In the genomic region with DNA sequence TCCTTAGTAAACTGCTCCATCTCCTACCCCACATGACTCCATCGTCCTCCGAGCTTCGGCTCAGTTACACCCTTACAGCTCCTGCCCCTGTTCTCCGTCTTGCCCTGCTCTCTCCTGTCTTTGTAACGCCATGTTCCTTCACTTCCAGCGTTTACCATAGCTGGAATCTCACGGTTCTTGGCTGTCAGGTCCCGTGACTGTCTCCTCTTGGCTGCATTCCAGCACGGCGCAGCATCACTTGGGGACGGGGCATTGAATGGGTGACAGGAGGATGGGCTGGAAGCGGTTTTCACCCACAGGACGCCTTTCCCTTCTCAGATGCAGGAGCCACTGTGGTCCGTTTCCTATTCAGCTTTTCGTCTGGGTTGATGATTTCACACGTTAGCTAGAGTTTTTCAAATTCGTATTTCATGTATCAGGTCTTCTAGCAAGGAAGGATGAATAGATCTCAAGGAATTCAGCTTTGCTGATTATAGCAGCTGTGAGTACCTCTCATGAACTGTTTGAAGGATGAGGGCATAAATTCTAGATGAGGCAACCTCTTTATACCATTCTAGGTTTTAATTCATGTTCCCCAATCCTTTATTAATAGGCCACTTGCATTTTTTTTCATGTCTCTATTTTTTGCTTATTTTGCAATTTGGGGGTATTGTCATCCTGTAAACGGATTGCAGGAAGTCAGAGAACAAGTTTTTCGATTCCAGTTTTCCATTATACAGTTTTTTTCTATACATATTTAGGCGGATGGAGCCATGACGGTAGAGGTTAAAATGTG, we compare ENCODE assay signal across 24 cellular contexts. TPM values are rescaled to one million over a fixed set of nuclear protein-coding genes. Genes with fewer than 3 reads are reported as not detected.
A peak's percentile ranks its signal among the peaks of the same experiment; 100 is the strongest.
DNase-seq lines count a peak whose midpoint lies in the region; ATAC-seq, FAIRE-seq and TF ChIP-seq lines count a peak whose summit lies in the region.
"Had no signal": no experiment of that assay in that cellular context is flagged by ENCODE, and none has a peak within 500 bp of the region (broad histone marks: within the 10 kb centered on the region; RNA-seq: fewer than 3 reads in every experiment).

No MANE protein-coding gene starts in this region.

- POLR2A ChIA-PET in A549 (lab: Yijun Ruan, JAX) (no interaction called here), AG04450 (lab: Yijun Ruan, JAX) (interaction anchor here (1.0 kb wide), 1 partner anchor 27 kb away, joined by 4 read pairs; no protein-coding TSS in a partner anchor)

- DNase-seq in A549 (ENCODE audit: low read depth in 1 of 2, low spot score in 1 of 2) (no peak), AG04450 (ENCODE audit: low read depth, low spot score) (no peak), fibroblast of lung (ENCODE audit: low read depth in 2 of 2) (peak in 1 of 2 donors; percentile 82), HuH-7 (ENCODE audit: low spot score) (no peak)
- no peak for DNase-seq in stimulated activated CD4-positive, alpha-beta T cell treated with anti-CD3 and anti-CD28 coated beads, Interleukin-4, amount 100 ng/mL, for 24 hours
- DNase-seq: activated gamma-delta T cell; aorta; Kasumi-1; naive thymus-derived CD4-positive, alpha-beta T cell; NCI-H2171 treated with DMSO at 0.1 percent for 48 hours; NCI-H774; SJCRH30; stimulated activated CD4-positive, alpha-beta T cell treated with anti-CD3 and anti-CD28 coated beads, Interleukin-2, amount 100 ng/mL, for 48 hours; stomach; T-helper 9 cell; trophoblast cell had no signal

- peaks cover 58% of the 10 kb centered on the region for H3K36me3 Mint-ChIP-seq in activated T-helper 17 cell treated with anti-CD3 and anti-CD28 coated beads, Interleukin-2, amount 50 U/mL, for 72 hours (ENCODE audit: low read depth)

- H4K20me1 ChIP-seq in fibroblast of lung (ENCODE audit: control insufficient read depth, extremely low read depth, insufficient read depth, low read length), result no peaks in the 10 kb centered on the region

- H3K4me1 ChIP-seq in A549, result no peaks in the 10 kb centered on the region
- peaks cover 2% of the 10 kb centered on the region for H3K4me1 ChIP-seq in fibroblast of lung (ENCODE audit: control insufficient read depth, extremely low read depth, insufficient read depth, low read length)
- H3K4me1 ChIP-seq: parathyroid adenoma, stomach had no signal

- H3K4me3 Mint-ChIP-seq in activated T-helper 17 cell treated with anti-CD3 and anti-CD28 coated beads, Interleukin-2, amount 50 U/mL, for 72 hours, result no peak overlapping the region
- H3K4me3 Mint-ChIP-seq: B cell; memory B cell; naive thymus-derived CD4-positive, alpha-beta T cell had no signal

- H3K27me3 ChIP-seq in AG04450 (ENCODE audit: control insufficient read depth, insufficient read depth, low read length) (no peaks in the 10 kb centered on the region), fibroblast of lung (ENCODE audit: control insufficient read depth, insufficient read depth, low read length) (no peaks in the 10 kb centered on the region)
- H3K27me3 ChIP-seq: SJCRH30, stomach had no signal

- 93% methylated on average over 21 of the region's 21 CpGs for WGBS in A549 (ENCODE audit: missing lambda C conversion rate)

- H3K27me3 Mint-ChIP-seq in activated T-helper 17 cell treated with anti-CD3 and anti-CD28 coated beads, Interleukin-2, amount 50 U/mL, for 72 hours, result no peaks in the 10 kb centered on the region
- H3K27me3 Mint-ChIP-seq: B cell; memory B cell; naive thymus-derived CD4-positive, alpha-beta T cell had no signal

- H3K4me2 ChIP-seq in A549 (no peak overlapping the region), fibroblast of lung (ENCODE audit: extremely low read depth, insufficient read depth, low read length) (no peak overlapping the region)

- H3K79me2 ChIP-seq in fibroblast of lung (ENCODE audit: control insufficient read depth, insufficient read depth, low read length), result peaks cover 35% of the 10 kb centered on the region

- H3K4me1 Mint-ChIP-seq in activated T-helper 17 cell treated with anti-CD3 and anti-CD28 coated beads, Interleukin-2, amount 50 U/mL, for 72 hours, result peaks cover 16% of the 10 kb centered on the region

- H2AFZ ChIP-seq in fibroblast of lung (ENCODE audit: low read length), result no peak overlapping the region
- H2AFZ ChIP-seq: GM23248, parathyroid adenoma had no signal

- peak overlapping the region; percentile 18 for H3K27ac Mint-ChIP-seq in activated T-helper 17 cell treated with anti-CD3 and anti-CD28 coated beads, Interleukin-2, amount 50 U/mL, for 72 hours
- H3K27ac Mint-ChIP-seq: B cell, memory B cell had no signal

- no peak for TF ChIP-seq RAD21 in A549 (conservative IDR thresholded peaks at IDR 0.05 in 1 of 2, IDR thresholded peaks at IDR 0.05 in 1 of 2)

- peaks cover 18% of the 10 kb centered on the region for H3K36me3 ChIP-seq in fibroblast of lung (ENCODE audit: control insufficient read depth, insufficient read depth, low read length)

- CTCF ChIA-PET in A549 (lab: Yijun Ruan, JAX), result no interaction called here
- CTCF ChIA-PET in AG04450 (lab: Charles Lee), result no interaction called here

- no peak for ATAC-seq in A549
- ATAC-seq in activated T-helper 17 cell treated with anti-CD3 and anti-CD28 coated beads, Interleukin-2, amount 50 U/mL, for 72 hours (replicated peaks), result no peak
- ATAC-seq in HG02588 (IDR thresholded peaks at IDR 0.05; ENCODE audit: unreplicated experiment), result no peak
- ATAC-seq: activated CD4-positive, CD25-positive, alpha-beta regulatory T cell treated with anti-CD3 and anti-CD28 coated beads, Interleukin-2, amount 50 U/mL, for 24 hours; naive thymus-derived CD4-positive, alpha-beta T cell had no signal

- FAIRE-seq in A549 (lab: Jason Lieb, UNC), result no peak
- FAIRE-seq: keratinocyte had no signal

- no peaks in the 10 kb centered on the region for H3K9me3 Mint-ChIP-seq in activated T-helper 17 cell treated with anti-CD3 and anti-CD28 coated beads, Interleukin-2, amount 50 U/mL, for 72 hours
- H3K9me3 Mint-ChIP-seq: memory B cell had no signal

- no peak for TF ChIP-seq EP300 in A549 (IDR thresholded peaks at IDR 0.05)

- no peak for TF ChIP-seq POLR2A in A549 (IDR thresholded peaks at IDR 0.05; ENCODE audit: low read length)

- H3K4me3 ChIP-seq in A549 (no peak overlapping the region), AG04450 (ENCODE audit: low read depth, low read length) (no peak overlapping the region), fibroblast of lung (replicated peaks in 1 of 4; ENCODE audit: control extremely low read depth in 1 of 4, insufficient read depth in 1 of 4, low read depth in 3 of 4, low read length in 4 of 4) (no peak overlapping the region)
- H3K4me3 ChIP-seq: GM23248, SJCRH30, stomach had no signal

- H3K9ac ChIP-seq in fibroblast of lung (ENCODE audit: insufficient read depth, low read length), result no peak overlapping the region
- H3K9ac ChIP-seq: GM23248, parathyroid adenoma had no signal

- H3K9me3 ChIP-seq in A549 (no peaks in the 10 kb centered on the region; the same call in 2 of the 3 replicates), AG04450 (ENCODE audit: control insufficient read depth, insufficient read depth, low read length) (peaks cover 45% of the 10 kb centered on the region), fibroblast of lung (ENCODE audit: control insufficient read depth, insufficient read depth, low read depth, low read length) (no peaks in the 10 kb centered on the region)
- H3K9me3 ChIP-seq: stomach had no signal

- H3K27ac ChIP-seq in A549 (no peak overlapping the region), AG04450 (ENCODE audit: low read depth, low read length) (peak overlapping the region; percentile 22), fibroblast of lung (ENCODE audit: insufficient read depth, low read length) (peak overlapping the region; percentile 19)
- H3K27ac ChIP-seq: GM23248, parathyroid adenoma, SJCRH30, stomach had no signal

- no peak for TF ChIP-seq CTCF in A549 (IDR thresholded peaks at IDR 0.05)
- no peak for TF ChIP-seq CTCF in AG04450 (IDR thresholded peaks at IDR 0.05; ENCODE audit: low read depth, low read length)
- no peak for TF ChIP-seq CTCF in fibroblast of lung (conservative IDR thresholded peaks at IDR 0.05 in 1 of 2, IDR thresholded peaks at IDR 0.05 in 1 of 2; ENCODE audit: low read depth in 1 of 2, low read length in 2 of 2)

RNA-seq across cellular contexts. Expression of gene ZBED4, which starts 29.1 kb away (rescaled TPM):
- polyA plus RNA-seq in A549 (2011; rRNA removed) (8.6 and 12.3 TPM in 2 replicates), A549 (2017; fragmentation: RNase III; extraction: RNeasy Plus Mini Kit Qiagen cat#74134 plus additional on column Dnase treatment) (8.5 to 9.5 TPM (median 8.9 TPM) in 3 replicates), AG04450 (2011; rRNA removed) (6.3 and 7.5 TPM in 2 replicates), fibroblast of lung (3.5 and 4.8 TPM in 2 replicates)
- polyA plus RNA-seq in A549 (2012; cell fraction: cytosol; rRNA removed), result 7.4 and 9.0 TPM in 2 replicates
- polyA plus RNA-seq in A549 (2012; cell fraction: nucleus; rRNA removed), result 11.1 and 11.7 TPM in 2 replicates
- 10.9 and 14.4 TPM in 2 replicates for polyA minus RNA-seq in A549 (2011; rRNA and poly(A)+ RNA removed)
- polyA minus RNA-seq in AG04450 (2011; rRNA and poly(A)+ RNA removed), result 8.3 and 10.5 TPM in 2 replicates
- 10 to 100 TPM; 27.1 to 28.5 TPM for total RNA-seq in activated T-helper 17 cell treated with anti-CD3 and anti-CD28 coated beads, Interleukin-2, amount 50 U/mL, for 72 hours
- total RNA-seq in fibroblast of lung, result 6.3 and 6.4 TPM in 2 replicates
- polyA plus RNA-seq in fibroblast of lung (2012), result 6.2 and 6.4 TPM in 2 replicates
- polyA minus RNA-seq in fibroblast of lung (ENCODE audit: low replicate concordance), result 13.3 and 15.9 TPM in 2 replicates

RNA-seq across cellular contexts. Expression of gene ALG12, which starts 35.5 kb away (rescaled TPM):
- polyA plus RNA-seq in A549 (2011; rRNA removed) (4.4 and 5.2 TPM in 2 replicates), A549 (2017; fragmentation: RNase III; extraction: RNeasy Plus Mini Kit Qiagen cat#74134 plus additional on column Dnase treatment) (6.3 to 9.0 TPM (median 7.7 TPM) in 3 replicates), AG04450 (2011; rRNA removed) (5.4 and 5.6 TPM in 2 replicates), fibroblast of lung (9.6 and 10.5 TPM in 2 replicates)
- 8.9 and 13.6 TPM in 2 replicates for polyA plus RNA-seq in A549 (2012; cell fraction: cytosol; rRNA removed)
- polyA plus RNA-seq in A549 (2012; cell fraction: nucleus; rRNA removed), result 16.7 and 19.5 TPM in 2 replicates
- polyA minus RNA-seq in A549 (2011; rRNA and poly(A)+ RNA removed), result 5.8 and 8.2 TPM in 2 replicates
- polyA minus RNA-seq in AG04450 (2011; rRNA and poly(A)+ RNA removed), result 5.6 and 6.8 TPM in 2 replicates
- 10 to 100 TPM; 19.5 to 21.9 TPM for total RNA-seq in activated T-helper 17 cell treated with anti-CD3 and anti-CD28 coated beads, Interleukin-2, amount 50 U/mL, for 72 hours
- 19.0 and 21.3 TPM in 2 replicates for total RNA-seq in fibroblast of lung
- 16.4 and 16.8 TPM in 2 replicates for polyA plus RNA-seq in fibroblast of lung (2012)
- 18.8 and 19.1 TPM in 2 replicates for polyA minus RNA-seq in fibroblast of lung (ENCODE audit: low replicate concordance)

RNA-seq across cellular contexts. Expression of gene CRELD2, which starts 35.7 kb away (rescaled TPM):
- polyA plus RNA-seq in A549 (2011; rRNA removed) (14.4 and 15.1 TPM in 2 replicates), A549 (2017; fragmentation: RNase III; extraction: RNeasy Plus Mini Kit Qiagen cat#74134 plus additional on column Dnase treatment) (18.7 to 20.6 TPM (median 18.7 TPM) in 3 replicates), AG04450 (2011; rRNA removed) (31.6 and 35.4 TPM in 2 replicates), fibroblast of lung (45.3 and 50.9 TPM in 2 replicates)
- polyA plus RNA-seq in A549 (2012; cell fraction: cytosol; rRNA removed), result 44.0 and 51.4 TPM in 2 replicates
- polyA plus RNA-seq in A549 (2012; cell fraction: nucleus; rRNA removed), result 63.9 and 67.7 TPM in 2 replicates
- 3.6 TPM in 2 replicates for polyA minus RNA-seq in A549 (2011; rRNA and poly(A)+ RNA removed)
- polyA minus RNA-seq in AG04450 (2011; rRNA and poly(A)+ RNA removed), result 8.3 and 8.9 TPM in 2 replicates
- 10 to 100 TPM; 22.7 to 38.6 TPM for total RNA-seq in activated T-helper 17 cell treated with anti-CD3 and anti-CD28 coated beads, Interleukin-2, amount 50 U/mL, for 72 hours
- 41.3 and 56.6 TPM in 2 replicates for total RNA-seq in fibroblast of lung
- polyA plus RNA-seq in fibroblast of lung (2012), result 55.8 and 68.2 TPM in 2 replicates
- polyA minus RNA-seq in fibroblast of lung (ENCODE audit: low replicate concordance), result 6.0 and 12.3 TPM in 2 replicates

RNA-seq across cellular contexts. Expression of gene BRD1, which starts 55.0 kb away (rescaled TPM):
- polyA plus RNA-seq in A549 (2011; rRNA removed), result 3.7 and 4.8 TPM in 2 replicates
- polyA plus RNA-seq in A549 (2012; cell fraction: cytosol; rRNA removed), result 7.0 and 7.1 TPM in 2 replicates
- 21.6 and 26.4 TPM in 2 replicates for polyA plus RNA-seq in A549 (2012; cell fraction: nucleus; rRNA removed)
- 11.4 to 11.7 TPM (median 11.5 TPM) in 3 replicates for polyA plus RNA-seq in A549 (2017; fragmentation: RNase III; extraction: RNeasy Plus Mini Kit Qiagen cat#74134 plus additional on column Dnase treatment)
- polyA minus RNA-seq in A549 (2011; rRNA and poly(A)+ RNA removed), result 3.4 and 5.5 TPM in 2 replicates
- 4.6 and 6.0 TPM in 2 replicates for polyA plus RNA-seq in AG04450 (2011; rRNA removed)
- polyA minus RNA-seq in AG04450 (2011; rRNA and poly(A)+ RNA removed), result 6.1 and 7.8 TPM in 2 replicates
- 10 to 100 TPM; 43.4 to 43.8 TPM for total RNA-seq in activated T-helper 17 cell treated with anti-CD3 and anti-CD28 coated beads, Interleukin-2, amount 50 U/mL, for 72 hours
- 23.9 and 26.6 TPM in 2 replicates for total RNA-seq in fibroblast of lung
- 4.3 and 4.4 TPM in 2 replicates for polyA plus RNA-seq in fibroblast of lung
- polyA plus RNA-seq in fibroblast of lung (2012), result 10.9 and 11.1 TPM in 2 replicates
- 6.5 and 11.6 TPM in 2 replicates for polyA minus RNA-seq in fibroblast of lung (ENCODE audit: low replicate concordance)

Comparison
In these comparisons a context has a peak if more than half of its experiments do, and no peak if none do; other contexts are left out.
1. H3K27ac ChIP-seq: peak in AG04450 (single experiment) and fibroblast of lung (single experiment); none in A549 (0 of 2).